In genomic region chr12:5548152-5548933, GRCh38 we compare ENCODE assay signal across 19 cellular contexts.
DNase-seq lines count a peak whose midpoint lies in the region; ATAC-seq and TF ChIP-seq lines count a peak whose summit lies in the region.
"Had no signal": no experiment of that assay in that cellular context is flagged by ENCODE, and none has a peak within 500 bp of the region (broad histone marks: within the 10 kb centered on the region; RNA-seq: fewer than 3 reads in every experiment).

No MANE protein-coding gene starts in this region.

- no peak overlapping the region for H3K27ac Mint-ChIP-seq in natural killer cell treated with Interleukin-12 subunit alpha and Interleukin-12 subunit beta and Interleukin-15 and Interleukin-18, amount 100 ng/mL, for 72 hours
- H3K27ac Mint-ChIP-seq: CD4-positive, alpha-beta memory T cell; HFFc6 had no signal

- H3K36me3 ChIP-seq in HEK293 (ENCODE audit: control insufficient read depth in 2 of 2, insufficient read depth in 1 of 2, low read length in 2 of 2) (no peaks in the 10 kb centered on the region), neuronal stem cell (replicated peaks in 1 of 2; ENCODE audit: control insufficient read depth in 2 of 2, insufficient read depth in 2 of 2, low read length in 2 of 2) (no peaks in the 10 kb centered on the region), body of pancreas (replicated peaks in 1 of 2; ENCODE audit: insufficient read depth in 1 of 2, low read depth in 2 of 2) (no peaks in the 10 kb centered on the region)
- H3K36me3 ChIP-seq: BLaER1 had no signal

- intact Hi-C loops in body of pancreas (cut with DNase I), result no loop called here

- H3K23ac ChIP-seq in neuronal stem cell (ENCODE audit: low read depth, low read length, poor library complexity), result no peak overlapping the region

- H2BK120ac ChIP-seq in neuronal stem cell (ENCODE audit: low read depth, low read length), result no peak overlapping the region

- no peak overlapping the region for H4K91ac ChIP-seq in neuronal stem cell (ENCODE audit: low read depth, low read length, poor library complexity)

- H3K9me3 ChIP-seq in HEK293 (ENCODE audit: control insufficient read depth, insufficient read depth, low read depth, low read length) (no peaks in the 10 kb centered on the region), neuronal stem cell (replicated peaks in 1 of 2; ENCODE audit: control insufficient read depth in 2 of 2, insufficient read depth in 1 of 2, low read depth in 1 of 2, low read length in 2 of 2) (no peaks in the 10 kb centered on the region), body of pancreas (no peaks in the 10 kb centered on the region)
- H3K9me3 ChIP-seq: A549, SK-N-SH had no signal

- H3K4me3 ChIP-seq in HEK293 (ENCODE audit: low read depth, low read length), result no peak overlapping the region
- H3K4me3 ChIP-seq in neuronal stem cell (ENCODE audit: low read length in 2 of 2), result no peak overlapping the region
- H3K4me3 ChIP-seq in body of pancreas, result no peak overlapping the region
- H3K4me3 ChIP-seq: A549, BLaER1 had no signal

- no peak for TF ChIP-seq POLR2A in body of pancreas (IDR thresholded peaks at IDR 0.05)

- H2BK15ac ChIP-seq in neuronal stem cell (ENCODE audit: low read length), result no peak overlapping the region

- no peak for TF ChIP-seq CTCF in HEK293 (tag by site-specific recombination; IDR thresholded peaks at IDR 0.05)
- TF ChIP-seq CTCF in body of pancreas (IDR thresholded peaks at IDR 0.05), result no peak

- no peak overlapping the region for H4K8ac ChIP-seq in neuronal stem cell (ENCODE audit: low read depth, low read length)

- no peak for ATAC-seq in body of pancreas
- ATAC-seq in natural killer cell treated with Interleukin-12 subunit alpha and Interleukin-12 subunit beta and Interleukin-15 and Interleukin-18, amount 100 ng/mL, for 72 hours, result no peak
- ATAC-seq: A549 had no signal

- DNase-seq in SW480 (ENCODE audit: low spot score) (peak; percentile 58), glomerular visceral epithelial cell (ENCODE audit: extremely low spot score) (peak; percentile 8), neuronal stem cell (ENCODE audit: low spot score) (no peak), ecto neural progenitor cell (ENCODE audit: low spot score) (no peak), body of pancreas (no peak)
- no peak for DNase-seq in activated CD4-positive, alpha-beta T cell treated with anti-CD3 and anti-CD28 coated beads, Interleukin-2, amount 50 U/mL, for 48 hours
- no peak for DNase-seq in natural killer cell treated with Interleukin-12 subunit alpha and Interleukin-12 subunit beta and Interleukin-15 and Interleukin-18, amount 100 ng/mL, for 72 hours (ENCODE audit: low spot score)
- DNase-seq: CD4-positive, alpha-beta memory T cell; DMS79; HFFc6; NCI-H1092; NCI-H146; NCI-H2081; NCI-H748 treated with DMSO at 0.1 percent for 48 hours; SHP77 treated with DMSO at 0.1 percent for 48 hours; SK-N-SH had no signal

- peaks cover 4% of the 10 kb centered on the region for H3K9me3 Mint-ChIP-seq in natural killer cell treated with Interleukin-12 subunit alpha and Interleukin-12 subunit beta and Interleukin-15 and Interleukin-18, amount 100 ng/mL, for 72 hours
- H3K9me3 Mint-ChIP-seq: HFFc6 had no signal

- H3K4me1 ChIP-seq in HEK293 (ENCODE audit: control insufficient read depth, insufficient read depth, low read length) (no peaks in the 10 kb centered on the region), neuronal stem cell (ENCODE audit: control insufficient read depth in 2 of 2, insufficient read depth in 1 of 2, low read depth in 1 of 2, low read length in 2 of 2) (peaks cover 0 to under 1% of the 10 kb centered on the region in 2 donors), body of pancreas (no peaks in the 10 kb centered on the region)
- H3K4me1 ChIP-seq: A549, BLaER1 had no signal

- no peak overlapping the region for H3K14ac ChIP-seq in neuronal stem cell (ENCODE audit: low read length)

- H3K4me1 Mint-ChIP-seq in natural killer cell treated with Interleukin-12 subunit alpha and Interleukin-12 subunit beta and Interleukin-15 and Interleukin-18, amount 100 ng/mL, for 72 hours (ENCODE audit: low read depth in 2 of 2), result no peaks in the 10 kb centered on the region
- H3K4me1 Mint-ChIP-seq: CD4-positive, alpha-beta memory T cell had no signal

- WGBS in neuronal stem cell (ENCODE audit: extremely low coverage in 2 of 2, insufficient read length in 2 of 2, insufficient replicate concordance in 1 of 2), 2 donors, result no CpG with 5 or more reads among the region's 8 CpGs
- 47 to 52% methylated on average over 8 of the region's 8 CpGs for WGBS in body of pancreas, 2 donors

- no peak overlapping the region for H2AK5ac ChIP-seq in neuronal stem cell (ENCODE audit: low read depth, low read length)

- peaks cover 7% of the 10 kb centered on the region for H3K36me3 Mint-ChIP-seq in natural killer cell treated with Interleukin-12 subunit alpha and Interleukin-12 subunit beta and Interleukin-15 and Interleukin-18, amount 100 ng/mL, for 72 hours
- H3K36me3 Mint-ChIP-seq: CD4-positive, alpha-beta memory T cell had no signal

- no peak overlapping the region for H3K4me2 ChIP-seq in neuronal stem cell (ENCODE audit: insufficient read depth, low read length, poor library complexity, severe bottlenecking)
- H3K4me2 ChIP-seq: A549, BLaER1, SK-N-SH had no signal

- POLR2A ChIA-PET in HEK293 (lab: Yijun Ruan, JAX), result no interaction called here

- H3K27ac ChIP-seq in HEK293 (ENCODE audit: extremely low read depth, low read depth, low read length) (no peak overlapping the region), neuronal stem cell (replicated peaks; ENCODE audit: low read length) (no peak overlapping the region), body of pancreas (no peak overlapping the region)
- H3K27ac ChIP-seq: A549, BLaER1 had no signal

- H3K27me3 Mint-ChIP-seq in natural killer cell treated with Interleukin-12 subunit alpha and Interleukin-12 subunit beta and Interleukin-15 and Interleukin-18, amount 100 ng/mL, for 72 hours, result peaks cover 13 to 50% of the 10 kb centered on the region in 2 donors

- H3K9ac ChIP-seq in neuronal stem cell (ENCODE audit: low read depth, low read length, poor library complexity), result no peak overlapping the region
- H3K9ac ChIP-seq: BLaER1, SK-N-SH had no signal

- H2AFZ ChIP-seq in neuronal stem cell (ENCODE audit: low read length), result no peak overlapping the region

- H3K18ac ChIP-seq in neuronal stem cell (ENCODE audit: low read length), result peak overlapping the region; percentile 45

- H3K79me1 ChIP-seq in neuronal stem cell (ENCODE audit: low read depth, low read length), result no peaks in the 10 kb centered on the region

- no peak overlapping the region for H3K4me3 Mint-ChIP-seq in natural killer cell treated with Interleukin-12 subunit alpha and Interleukin-12 subunit beta and Interleukin-15 and Interleukin-18, amount 100 ng/mL, for 72 hours
- H3K4me3 Mint-ChIP-seq: CD4-positive, alpha-beta memory T cell; HFFc6 had no signal

- CTCF ChIA-PET in HEK293 (lab: Yijun Ruan, JAX), result no interaction called here

- H2BK12ac ChIP-seq in neuronal stem cell (ENCODE audit: low read length), result no peak overlapping the region

- no peak overlapping the region for H2BK5ac ChIP-seq in neuronal stem cell (ENCODE audit: low read length)

- H3K27me3 ChIP-seq in neuronal stem cell (ENCODE audit: control insufficient read depth in 3 of 3, insufficient read depth in 3 of 3, low read depth in 1 of 3, low read length in 3 of 3) (no peaks in the 10 kb centered on the region), body of pancreas (no peaks in the 10 kb centered on the region)
- H3K27me3 ChIP-seq: BLaER1 had no signal

- no peak overlapping the region for H3K4ac ChIP-seq in neuronal stem cell (ENCODE audit: low read length)

TF ChIP-seq in HEK293, 187 proteins besides CTCF, POLR2A, EP300 and RAD21:
- peak; percentile 92 for TF ChIP-seq ZFHX2 (tag by site-specific recombination; conservative IDR thresholded peaks at IDR 0.05)
- TF ChIP-seq, protein P1, sequence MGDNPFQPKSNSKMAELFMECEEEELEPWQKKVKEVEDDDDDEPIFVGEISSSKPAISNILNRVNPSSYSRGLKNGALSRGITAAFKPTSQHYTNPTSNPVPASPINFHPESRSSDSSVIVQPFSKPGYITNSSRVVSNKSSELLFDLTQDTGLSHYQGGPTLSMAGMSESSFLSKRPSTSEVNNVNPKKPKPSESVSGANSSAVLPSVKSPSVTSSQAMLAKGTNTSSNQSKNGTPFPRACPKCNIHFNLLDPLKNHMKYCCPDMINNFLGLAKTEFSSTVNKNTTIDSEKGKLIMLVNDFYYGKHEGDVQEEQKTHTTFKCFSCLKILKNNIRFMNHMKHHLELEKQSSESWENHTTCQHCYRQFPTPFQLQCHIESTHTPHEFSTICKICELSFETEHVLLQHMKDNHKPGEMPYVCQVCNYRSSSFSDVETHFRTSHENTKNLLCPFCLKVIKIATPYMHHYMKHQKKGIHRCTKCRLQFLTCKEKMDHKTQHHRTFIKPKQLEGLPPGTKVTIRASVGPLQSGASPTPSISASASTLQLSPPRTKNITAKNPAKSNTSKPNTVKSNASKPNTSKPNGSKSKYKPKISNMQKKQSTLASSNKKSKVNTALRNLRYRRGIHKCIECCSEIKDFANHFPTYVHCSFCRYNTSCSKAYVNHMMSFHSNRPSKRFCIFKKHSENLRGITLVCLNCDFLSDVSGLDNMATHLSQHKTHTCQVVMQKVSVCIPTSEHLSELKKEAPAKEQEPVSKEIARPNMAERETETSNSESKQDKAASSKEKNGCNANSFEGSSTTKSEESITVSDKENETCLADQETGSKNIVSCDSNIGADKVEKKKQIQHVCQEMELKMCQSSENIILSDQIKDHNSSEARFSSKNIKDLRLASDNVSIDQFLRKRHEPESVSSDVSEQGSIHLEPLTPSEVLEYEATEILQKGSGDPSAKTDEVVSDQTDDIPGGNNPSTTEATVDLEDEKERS (tag by site-specific recombination; IDR thresholded peaks at IDR 0.05), result no peak
- peak; percentile 96 for TF ChIP-seq EGR2 (tag by site-specific recombination; IDR thresholded peaks at IDR 0.05; ENCODE audit: low read depth)

Comparison
In these comparisons a context has a peak if more than half of its experiments do, and no peak if none do; other contexts are left out.
1. DNase-seq: peak in SW480 (single experiment) and glomerular visceral epithelial cell (single experiment); none in neuronal stem cell (single experiment), activated CD4-positive, alpha-beta T cell treated with anti-CD3 and anti-CD28 coated beads, Interleukin-2, amount 50 U/mL, for 48 hours (0 of 2), ecto neural progenitor cell (single experiment), body of pancreas (0 of 4) and natural killer cell treated with Interleukin-12 subunit alpha and Interleukin-12 subunit beta and Interleukin-15 and Interleukin-18, amount 100 ng/mL, for 72 hours (single experiment).